ENCODE assay signal across 29 cellular contexts in the genomic region with DNA sequence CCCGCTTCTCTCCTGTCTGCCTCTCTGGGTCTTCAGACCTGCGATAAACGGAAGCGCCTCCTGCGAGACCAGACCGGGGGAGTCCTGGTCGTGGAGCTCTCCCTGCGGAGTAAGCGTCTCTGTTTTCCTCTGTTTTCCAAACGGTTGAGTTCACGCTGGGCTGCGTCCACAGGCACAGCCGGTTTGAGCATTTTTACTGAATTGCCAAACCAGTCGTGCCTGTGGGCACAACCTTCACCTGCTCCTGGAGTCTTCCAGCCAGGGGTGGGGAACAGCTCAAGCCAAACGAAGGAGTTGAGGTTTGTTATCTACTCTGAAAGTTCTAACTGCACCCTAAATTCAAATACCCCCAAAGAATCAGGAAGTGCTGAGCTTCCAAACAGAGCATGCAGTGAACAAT. TPM values are rescaled to one million over a fixed set of nuclear protein-coding genes. Genes with fewer than 3 reads are reported as not detected.
"Had no signal": no experiment of that assay in that cellular context is flagged by ENCODE, and none has a peak within 500 bp of the region (broad histone marks: within the 10 kb centered on the region; RNA-seq: fewer than 3 reads in every experiment).

No MANE protein-coding gene starts in this region.

- H3K4me2 ChIP-seq: KMS-11 had no signal

- H3K9ac ChIP-seq: KMS-11 had no signal

- DNase-seq: activated CD4-positive, alpha-beta T cell treated with anti-CD3 and anti-CD28 coated beads, Interleukin-2, amount 10 ng/mL, durations not matched to agents 24 days and 14 days; activated CD4-positive, alpha-beta T cell treated with anti-CD3 and anti-CD28 coated beads, Interleukin-2, amount 50 U/mL, for 4 hours; activated CD8-positive, alpha-beta T cell treated with anti-CD3 and anti-CD28 coated beads for 36 hours; activated gamma-delta T cell; activated naive CD4-positive, alpha-beta T cell treated with anti-CD3 and anti-CD28 coated beads for 36 hours; activated naive CD8-positive, alpha-beta T cell treated with anti-CD3 and anti-CD28 coated beads for 36 hours; activated T-cell treated with anti-CD3 and anti-CD28 coated beads, Interleukin-2, amount 50 U/mL, for 24 hours; amniotic stem cell; aorta; brain microvascular endothelial cell; central memory CD4-positive, alpha-beta T cell; NCI-H1105; NCI-H1417 treated with DMSO at 0.1 percent for 48 hours; NCI-H187 treated with DMSO at 0.1 percent for 48 hours; NCI-H2081; NCI-H345; NCI-H524 treated with DMSO at 0.1 percent for 48 hours; NK-92 treated with Interleukin-12 subunit alpha and Interleukin-12 subunit beta, amount 100 ng/mL, for 24 hours; Right ventricle myocardium superior; SW 1271; T-helper 1 cell; T-helper 2 cell; T-helper 9 cell had no signal

- H3K27me3 ChIP-seq: brain microvascular endothelial cell had no signal

- H3K27ac ChIP-seq: brain microvascular endothelial cell, KMS-11 had no signal

- ATAC-seq: activated CD8-positive, alpha-beta T cell treated with anti-CD3 and anti-CD28 coated beads for 36 hours had no signal

- H3K36me3 ChIP-seq: brain microvascular endothelial cell had no signal

RNA-seq across cellular contexts. Expression of a gene that starts 16.3 kb away (rescaled TPM):
- total RNA-seq: activated CD4-positive, alpha-beta T cell treated with anti-CD3 and anti-CD28 coated beads, Interleukin-2, amount 10 ng/mL, durations not matched to agents 24 days and 14 days; activated CD8-positive, alpha-beta T cell treated with anti-CD3 and anti-CD28 coated beads for 36 hours; activated naive CD4-positive, alpha-beta T cell treated with anti-CD3 and anti-CD28 coated beads for 36 hours; activated naive CD8-positive, alpha-beta T cell treated with anti-CD3 and anti-CD28 coated beads for 36 hours; activated T-helper 2 cell treated with anti-CD3 and anti-CD28 coated beads, Interferon-gamma antibody, Interleukin-2, Interleukin-4, amounts not matched to agents 10 μg/mL and 5 μg/mL and 100 μg/mL, durations not matched to agents 14 hours and 24 hours and 36 hours; aorta; cerebellum; MCF 10A; NCI-H460; OCI-LY7; Right ventricle myocardium superior had no signal
- polyA plus RNA-seq: aorta had no signal
